ENCODE assay signal across 21 cellular contexts in the genomic region with DNA sequence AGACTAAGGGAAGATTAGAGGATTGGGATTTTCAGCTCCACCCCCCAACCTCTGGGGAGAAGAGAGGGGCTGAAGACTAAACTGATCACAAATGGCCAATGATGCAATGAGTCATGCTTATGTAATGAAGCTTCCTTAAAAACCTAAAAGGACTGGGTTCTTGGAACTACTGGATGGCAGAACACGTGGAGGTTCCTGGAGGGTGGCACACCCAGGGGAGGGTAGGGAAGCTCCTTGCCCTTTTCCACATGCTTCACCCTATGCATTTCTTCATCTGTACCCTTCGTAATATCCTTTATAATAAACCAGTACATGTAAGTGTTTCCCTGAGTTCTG. TPM values are rescaled to one million over a fixed set of nuclear protein-coding genes. Genes with fewer than 3 reads are reported as not detected.
DNase-seq lines count a peak whose midpoint lies in the region; ATAC-seq and TF ChIP-seq lines count a peak whose summit lies in the region.
"Had no signal": no experiment of that assay in that cellular context is flagged by ENCODE, and none has a peak within 500 bp of the region (broad histone marks: within the 10 kb centered on the region; RNA-seq: fewer than 3 reads in every experiment).

No MANE protein-coding gene starts in this region.

- H3K4me1 ChIP-seq in mucosa of descending colon (ENCODE audit: low read depth), result peaks cover 9% of the 10 kb centered on the region
- H3K4me1 ChIP-seq: sigmoid colon had no signal

- H3K9me3 ChIP-seq in mucosa of descending colon, result no peaks in the 10 kb centered on the region
- H3K9me3 ChIP-seq: neutrophil, sigmoid colon had no signal

- peak; percentile 24 for ATAC-seq in mucosa of descending colon
- no peak for ATAC-seq in stimulated activated naive B cell treated with anti-CD40 and anti-IgM and Interleukin-4, amounts not matched to agents 10 μg/mL and 1 μg/mL and 100 μg/mL, for 72 hours (replicated peaks)
- ATAC-seq in HG02970 (IDR thresholded peaks at IDR 0.05; ENCODE audit: low FRiP score, unreplicated experiment), result no peak
- ATAC-seq in GM21515 (IDR thresholded peaks at IDR 0.05; ENCODE audit: unreplicated experiment), result no peak

- no peak overlapping the region for H3K4me3 Mint-ChIP-seq in chondrocyte (ENCODE audit: unreplicated experiment)
- no peak overlapping the region for H3K4me3 Mint-ChIP-seq in stimulated activated naive B cell treated with anti-CD40 and anti-IgM and Interleukin-4, amounts not matched to agents 10 μg/mL and 1 μg/mL and 100 μg/mL, for 72 hours
- H3K4me3 Mint-ChIP-seq: activated CD4-positive, alpha-beta T cell treated with anti-CD3 and anti-CD28 coated beads, Interleukin-2, amount 10 ng/mL, durations not matched to agents 24 days and 14 days; activated naive CD8-positive, alpha-beta T cell; endodermal cell; immature natural killer cell; mesothelial cell of epicardium; type B pancreatic cell had no signal

- DNase-seq in CD1c-positive myeloid dendritic cell (ENCODE audit: extremely low spot score) (peak; percentile 10), NCI-H226 (peak; percentile 35), chondrocyte (ENCODE audit: low spot score) (no peak), mucosa of descending colon (no peak), activated gamma-delta T cell treated with Interleukin-2 at 50 U/mL for 16 hours (no peak)
- no peak for DNase-seq in stimulated activated naive B cell treated with anti-CD40 and anti-IgM and Interleukin-4, amounts not matched to agents 10 μg/mL and 1 μg/mL and 100 μg/mL, for 72 hours
- DNase-seq: activated CD4-positive, alpha-beta T cell treated with anti-CD3 and anti-CD28 coated beads, Interleukin-2, amount 10 ng/mL, durations not matched to agents 24 days and 14 days; activated T-cell treated with anti-CD3 and anti-CD28 coated beads for 4 hours; central memory CD4-positive, alpha-beta T cell; COR-L47; endodermal cell; immature natural killer cell; NCI-H1105 treated with DMSO at 0.1 percent for 48 hours; sigmoid colon; stimulated activated CD4-positive, alpha-beta T cell treated with anti-CD3 and anti-CD28 coated beads, Interleukin-4, amount 100 ng/mL, for 24 hours had no signal

- H3K36me3 Mint-ChIP-seq in chondrocyte (ENCODE audit: low read depth), result no peaks in the 10 kb centered on the region
- no peaks in the 10 kb centered on the region for H3K36me3 Mint-ChIP-seq in stimulated activated naive B cell treated with anti-CD40 and anti-IgM and Interleukin-4, amounts not matched to agents 10 μg/mL and 1 μg/mL and 100 μg/mL, for 72 hours
- H3K36me3 Mint-ChIP-seq: activated naive CD8-positive, alpha-beta T cell; mesothelial cell of epicardium; type B pancreatic cell had no signal

- H3K4me1 Mint-ChIP-seq in chondrocyte (ENCODE audit: low read depth), result peaks cover 42% of the 10 kb centered on the region
- no peaks in the 10 kb centered on the region for H3K4me1 Mint-ChIP-seq in stimulated activated naive B cell treated with anti-CD40 and anti-IgM and Interleukin-4, amounts not matched to agents 10 μg/mL and 1 μg/mL and 100 μg/mL, for 72 hours
- H3K4me1 Mint-ChIP-seq: activated CD4-positive, alpha-beta T cell treated with anti-CD3 and anti-CD28 coated beads, Interleukin-2, amount 10 ng/mL, durations not matched to agents 24 days and 14 days had no signal

- TF ChIP-seq CTCF in chondrocyte (IDR thresholded peaks at IDR 0.05) (no peak), mucosa of descending colon (IDR thresholded peaks at IDR 0.05) (no peak)

- no peaks in the 10 kb centered on the region for H3K27me3 Mint-ChIP-seq in chondrocyte (ENCODE audit: low read depth)
- no peaks in the 10 kb centered on the region for H3K27me3 Mint-ChIP-seq in stimulated activated naive B cell treated with anti-CD40 and anti-IgM and Interleukin-4, amounts not matched to agents 10 μg/mL and 1 μg/mL and 100 μg/mL, for 72 hours
- H3K27me3 Mint-ChIP-seq: type B pancreatic cell had no signal

- H3K4me3 ChIP-seq in mucosa of descending colon, result no peak overlapping the region
- H3K4me3 ChIP-seq: sigmoid colon had no signal

- H3K9me3 Mint-ChIP-seq in chondrocyte (ENCODE audit: low read depth), result no peaks in the 10 kb centered on the region
- no peaks in the 10 kb centered on the region for H3K9me3 Mint-ChIP-seq in stimulated activated naive B cell treated with anti-CD40 and anti-IgM and Interleukin-4, amounts not matched to agents 10 μg/mL and 1 μg/mL and 100 μg/mL, for 72 hours
- H3K9me3 Mint-ChIP-seq: activated CD4-positive, alpha-beta T cell treated with anti-CD3 and anti-CD28 coated beads, Interleukin-2, amount 10 ng/mL, durations not matched to agents 24 days and 14 days; endodermal cell; immature natural killer cell; mesothelial cell of epicardium; type B pancreatic cell had no signal

- intact Hi-C loops in mucosa of descending colon (cut with DNase I, micrococcal nuclease), result no loop called here

- H3K36me3 ChIP-seq in mucosa of descending colon (ENCODE audit: low read depth), result no peaks in the 10 kb centered on the region
- H3K36me3 ChIP-seq: neutrophil, sigmoid colon had no signal

- H3K27ac Mint-ChIP-seq in chondrocyte (ENCODE audit: unreplicated experiment), result peak overlapping the region; percentile 70
- no peak overlapping the region for H3K27ac Mint-ChIP-seq in stimulated activated naive B cell treated with anti-CD40 and anti-IgM and Interleukin-4, amounts not matched to agents 10 μg/mL and 1 μg/mL and 100 μg/mL, for 72 hours
- H3K27ac Mint-ChIP-seq: activated CD4-positive, alpha-beta T cell treated with anti-CD3 and anti-CD28 coated beads, Interleukin-2, amount 10 ng/mL, durations not matched to agents 24 days and 14 days; activated naive CD8-positive, alpha-beta T cell; endodermal cell; immature natural killer cell; mesothelial cell of epicardium had no signal

RNA-seq across cellular contexts. Expression of gene ARHGEF28, which starts 48.6 kb away (rescaled TPM):
- total RNA-seq in chondrocyte, result 9.3 to 20.1 TPM (median 10.1 TPM) in 3 replicates
- 10 to 100 TPM in 2 of 3 donors, 1 to 10 TPM in 1; 5.4 to 21.7 (median 11.6) TPM for total RNA-seq in mucosa of descending colon

Comparison
In these comparisons a context has a peak if more than half of its experiments do, and no peak if none do; other contexts are left out.
1. DNase-seq: peak in CD1c-positive myeloid dendritic cell (single experiment) and NCI-H226 (single experiment); none in chondrocyte (single experiment), mucosa of descending colon (0 of 3), stimulated activated naive B cell treated with anti-CD40 and anti-IgM and Interleukin-4, amounts not matched to agents 10 μg/mL and 1 μg/mL and 100 μg/mL, for 72 hours (single experiment) and activated gamma-delta T cell treated with Interleukin-2 at 50 U/mL for 16 hours (single experiment).